ENCODE assay signal across 17 cellular contexts in the genomic region with DNA sequence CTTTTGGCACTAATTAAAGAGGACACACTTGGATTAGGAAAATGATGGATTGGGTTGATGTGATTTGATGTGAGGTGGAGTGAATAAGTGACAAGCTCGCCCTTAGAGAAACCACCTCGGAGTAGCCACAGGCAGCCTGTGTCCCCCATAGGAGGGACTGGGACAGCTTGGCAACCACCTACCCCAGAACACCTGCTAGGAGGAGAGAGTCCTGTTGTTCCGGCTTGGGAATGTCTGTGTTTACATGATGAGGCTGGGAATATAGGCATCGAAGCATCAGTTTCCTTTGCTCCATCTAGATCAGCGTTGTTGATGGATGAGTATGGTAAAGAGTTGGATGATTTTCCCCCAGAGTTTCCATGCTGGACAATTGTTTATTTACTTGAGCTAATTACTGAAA. TPM values are rescaled to one million over a fixed set of nuclear protein-coding genes. Genes with fewer than 3 reads are reported as not detected.
"Had no signal": no experiment of that assay in that cellular context is flagged by ENCODE, and none has a peak within 500 bp of the region (broad histone marks: within the 10 kb centered on the region; RNA-seq: fewer than 3 reads in every experiment).

No MANE protein-coding gene starts in this region.

- ATAC-seq: activated CD4-positive, CD25-positive, alpha-beta regulatory T cell treated with anti-CD3 and anti-CD28 coated beads, Interleukin-2, amount 50 U/mL, for 24 hours; activated CD8-positive, alpha-beta T cell treated with anti-CD3 and anti-CD28 coated beads, Interleukin-2, amount 10 ng/mL, durations not matched to agents 7 days and 5 days; naive thymus-derived CD8-positive, alpha-beta T cell; stimulated activated naive CD8-positive, alpha-beta T cell treated with anti-CD3 and anti-CD28 coated beads, Interleukin-15, Interleukin-2, amounts not matched to agents 100 U/mL and 50 U/mL, for 24 hours; T-cell had no signal

- H3K27ac ChIP-seq: left ventricle myocardium inferior, tibial artery, VCaP had no signal

- H3K4me1 ChIP-seq: tibial artery had no signal

- H3K27me3 ChIP-seq: tibial artery had no signal

- H3K36me3 ChIP-seq: left ventricle myocardium inferior, tibial artery had no signal

- H3K9me3 ChIP-seq: left ventricle myocardium inferior had no signal

- DNase-seq: activated CD4-positive, alpha-beta T cell treated with anti-CD3 and anti-CD28 coated beads, Interleukin-2, amount 10 ng/mL, durations not matched to agents 24 days and 14 days; activated CD8-positive, alpha-beta T cell treated with anti-CD3 and anti-CD28 coated beads, Interleukin-2, amount 10 ng/mL, durations not matched to agents 7 days and 5 days; activated naive CD4-positive, alpha-beta T cell treated with anti-CD3 and anti-CD28 coated beads for 36 hours; activated naive CD8-positive, alpha-beta T cell treated with anti-CD3 and anti-CD28 coated beads, Interleukin-2, amount 10 ng/mL, durations not matched to agents 7 days and 5 days; activated T-cell treated with anti-CD3 and anti-CD28 coated beads, Interleukin-2, amount 50 U/mL, for 48 hours; amniotic stem cell; effector memory CD4-positive, alpha-beta T cell; foreskin melanocyte; kidney glomerular epithelial cell; left ventricle myocardium inferior; naive thymus-derived CD8-positive, alpha-beta T cell; stimulated activated CD4-positive, alpha-beta T cell treated with anti-CD3 and anti-CD28 coated beads, Interleukin-4, amount 100 ng/mL, for 24 hours; stimulated activated naive CD8-positive, alpha-beta T cell treated with anti-CD3 and anti-CD28 coated beads, Interleukin-15, Interleukin-2, amounts not matched to agents 100 U/mL and 50 U/mL, for 24 hours; T-cell; tibial artery had no signal

- H3K4me3 ChIP-seq: left ventricle myocardium inferior, tibial artery had no signal

RNA-seq across cellular contexts. Expression of a gene that starts 44.4 kb away (rescaled TPM):
- polyA plus RNA-seq: naive thymus-derived CD8-positive, alpha-beta T cell had no signal
